In genomic region chr3:76615739-76616138, GRCh38 we compare ENCODE assay signal across 25 cellular contexts.
"Had no signal": no experiment of that assay in that cellular context is flagged by ENCODE, and none has a peak within 500 bp of the region (broad histone marks: within the 10 kb centered on the region; RNA-seq: fewer than 3 reads in every experiment).

No MANE protein-coding gene starts in this region.

- DNase-seq: effector memory CD8-positive, alpha-beta T cell; erythroblast; foreskin keratinocyte; heart right ventricle; hippocampal formation; left cardiac atrium; left lung; mesendoderm; midbrain; naive thymus-derived CD8-positive, alpha-beta T cell; nephron progenitor cell; nucleus accumbens; stimulated activated CD4-positive, alpha-beta T cell treated with anti-CD3 and anti-CD28 coated beads, Interleukin-2, amount 100 ng/mL, for 24 hours; stimulated activated CD4-positive, alpha-beta T cell treated with anti-CD3 and anti-CD28 coated beads, Interleukin-4, amount 100 ng/mL, for 24 hours; stimulated activated naive CD8-positive, alpha-beta T cell treated with anti-CD3 and anti-CD28 coated beads, Interleukin-15, Interleukin-2, amounts not matched to agents 100 U/mL and 50 U/mL, for 24 hours; substantia nigra; upper lobe of left lung had no signal

- H3K36me3 ChIP-seq: gastroesophageal sphincter, heart right ventricle, left lung, prostate gland, right atrium auricular region, thoracic aorta, tibial nerve, upper lobe of left lung had no signal

- H3K4me3 ChIP-seq: coronary artery, gastroesophageal sphincter, heart right ventricle, left lung, prostate gland, right atrium auricular region, thoracic aorta, tibial nerve, upper lobe of left lung had no signal

- ATAC-seq: effector memory CD8-positive, alpha-beta T cell; foreskin keratinocyte; gastroesophageal sphincter; heart right ventricle; left cardiac atrium; left lung; naive thymus-derived CD8-positive, alpha-beta T cell; sciatic nerve; stimulated activated memory B cell treated with anti-CD40 and anti-IgM and Interleukin-4, amounts not matched to agents 10 μg/mL and 1 μg/mL and 100 μg/mL, for 72 hours; stimulated activated naive CD8-positive, alpha-beta T cell treated with anti-CD3 and anti-CD28 coated beads, Interleukin-15, Interleukin-2, amounts not matched to agents 100 U/mL and 50 U/mL, for 24 hours had no signal

- H3K4me1 ChIP-seq: foreskin keratinocyte, gastroesophageal sphincter, heart right ventricle, left lung, prostate gland, right atrium auricular region, tibial nerve, upper lobe of left lung had no signal

- H3K27me3 ChIP-seq: foreskin keratinocyte, gastroesophageal sphincter, heart right ventricle, left lung, right atrium auricular region, tibial nerve, upper lobe of left lung had no signal

- H3K9me3 ChIP-seq: heart right ventricle, prostate gland, right atrium auricular region, thoracic aorta, upper lobe of left lung had no signal
